Comparison of ENCODE assay signal across 22 cellular contexts in genomic region chr3:109924196-109924595, GRCh38.
"Had no signal": no experiment of that assay in that cellular context is flagged by ENCODE, and none has a peak within 500 bp of the region (broad histone marks: within the 10 kb centered on the region; RNA-seq: fewer than 3 reads in every experiment).

No MANE protein-coding gene starts in this region.

- H3K4me1 ChIP-seq: gastroesophageal sphincter, left lung, lower lobe of right lung, parathyroid adenoma, prostate gland, right lobe of liver, suprapubic skin, thyroid gland, uterus had no signal

- H3K27ac Mint-ChIP-seq: naive B cell; nephron; stimulated activated effector memory CD8-positive, alpha-beta T cell treated with anti-CD3 and anti-CD28 coated beads, Interleukin-12 subunit alpha, Interleukin-12 subunit beta, amount 100 ng/mL, for 72 hours; type B pancreatic cell had no signal

- ATAC-seq: esophagus mucosa; gastroesophageal sphincter; left lung; lower lobe of right lung; right lobe of liver; stimulated activated effector memory CD8-positive, alpha-beta T cell treated with anti-CD3 and anti-CD28 coated beads, Interleukin-12 subunit alpha, Interleukin-12 subunit beta, amount 100 ng/mL, for 72 hours; stimulated activated naive CD8-positive, alpha-beta T cell treated with anti-CD3 and anti-CD28 coated beads, Interleukin-15, Interleukin-2, amounts not matched to agents 100 U/mL and 50 U/mL, for 24 hours had no signal

- H3K4me3 ChIP-seq: coronary artery, gastroesophageal sphincter, left lung, lower lobe of right lung, prostate gland, right lobe of liver, suprapubic skin, thyroid gland, uterus had no signal

- H3K36me3 ChIP-seq: gastroesophageal sphincter, left lung, lower lobe of right lung, prostate gland, right lobe of liver, suprapubic skin, thyroid gland, uterus had no signal

- H2AFZ ChIP-seq: parathyroid adenoma had no signal

- H3K36me3 Mint-ChIP-seq: naive B cell; stimulated activated effector memory CD8-positive, alpha-beta T cell treated with anti-CD3 and anti-CD28 coated beads, Interleukin-12 subunit alpha, Interleukin-12 subunit beta, amount 100 ng/mL, for 72 hours; type B pancreatic cell had no signal

- H3K27me3 ChIP-seq: gastroesophageal sphincter, left lung, right lobe of liver, suprapubic skin, thyroid gland, uterus had no signal

- H3K27ac ChIP-seq: coronary artery, gastroesophageal sphincter, left lung, lower lobe of right lung, parathyroid adenoma, prostate gland, right lobe of liver, suprapubic skin, thyroid gland, uterus had no signal

- H3K9me3 Mint-ChIP-seq: nephron; stimulated activated effector memory CD8-positive, alpha-beta T cell treated with anti-CD3 and anti-CD28 coated beads, Interleukin-12 subunit alpha, Interleukin-12 subunit beta, amount 100 ng/mL, for 72 hours; type B pancreatic cell had no signal

- H3K79me2 ChIP-seq: parathyroid adenoma had no signal

- H3K9me3 ChIP-seq: gastroesophageal sphincter, left lung, lower lobe of right lung, prostate gland, right lobe of liver, suprapubic skin, thyroid gland, uterus had no signal

- H3K27me3 Mint-ChIP-seq: naive B cell, type B pancreatic cell had no signal

- H3K4me1 Mint-ChIP-seq: naive B cell; nephron; stimulated activated effector memory CD8-positive, alpha-beta T cell treated with anti-CD3 and anti-CD28 coated beads, Interleukin-12 subunit alpha, Interleukin-12 subunit beta, amount 100 ng/mL, for 72 hours had no signal

- H3K4me3 Mint-ChIP-seq: naive B cell; nephron; stimulated activated effector memory CD8-positive, alpha-beta T cell treated with anti-CD3 and anti-CD28 coated beads, Interleukin-12 subunit alpha, Interleukin-12 subunit beta, amount 100 ng/mL, for 72 hours; type B pancreatic cell had no signal

- H3K9ac ChIP-seq: parathyroid adenoma had no signal

- DNase-seq: effector CD4-positive, alpha-beta T cell; glutamatergic neuron; left lung; lower lobe of right lung; mesenchymal stem cell; naive B cell; retina; right lobe of liver; stimulated activated CD4-positive, alpha-beta T cell treated with anti-CD3 and anti-CD28 coated beads, Interleukin-4, amount 100 ng/mL, for 1 hour; stimulated activated CD8-positive, alpha-beta memory T cell treated with anti-CD3 and anti-CD28 coated beads, Interleukin-4, amount 100 ng/mL, for 48 hours; stimulated activated naive CD8-positive, alpha-beta T cell treated with anti-CD3 and anti-CD28 coated beads, Interleukin-15, Interleukin-2, amounts not matched to agents 100 U/mL and 50 U/mL, for 24 hours; uterus had no signal
